8 cellular contexts compared by ENCODE assay signal in the genomic region with DNA sequence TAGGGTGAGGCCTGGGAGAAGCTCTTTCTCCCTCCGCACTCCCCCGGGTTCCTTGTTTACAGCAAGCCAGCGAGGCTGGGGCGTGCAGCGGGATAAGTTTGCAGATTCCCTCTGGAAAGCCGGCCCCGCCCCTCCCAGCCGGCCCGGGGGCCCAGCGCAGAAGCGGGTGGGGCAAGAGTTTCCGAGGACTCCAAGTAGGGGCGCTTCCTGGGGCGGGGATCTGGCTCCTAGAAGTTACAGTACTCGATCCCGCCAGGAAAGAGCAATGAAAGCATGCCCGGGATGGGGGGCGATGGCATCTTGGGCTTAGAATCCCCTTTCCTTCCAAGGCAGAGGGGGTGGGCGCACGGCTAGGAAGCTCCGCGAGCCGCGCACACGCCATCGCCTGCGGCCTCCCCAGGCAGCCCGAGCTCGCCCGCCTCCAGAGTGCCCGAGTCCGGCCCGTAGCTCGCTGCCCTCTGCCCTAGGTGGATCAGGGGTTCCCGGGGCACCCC. TPM values are rescaled to one million over a fixed set of nuclear protein-coding genes. Genes with fewer than 3 reads are reported as not detected.
A peak's percentile ranks its signal among the peaks of the same experiment; 100 is the strongest.
DNase-seq lines count a peak whose midpoint lies in the region; ATAC-seq and TF ChIP-seq lines count a peak whose summit lies in the region.

No MANE protein-coding gene starts in this region.

- no peaks in the 10 kb centered on the region for H3K4me1 ChIP-seq in cardiac muscle cell (ENCODE audit: low read depth)
- H3K4me1 ChIP-seq in ovary (ENCODE audit: insufficient read depth), result peaks cover 24% of the 10 kb centered on the region

- no peaks in the 10 kb centered on the region for H3K9me3 Mint-ChIP-seq in activated CD4-positive, alpha-beta T cell treated with anti-CD3 and anti-CD28 coated beads, Interleukin-2, amount 10 ng/mL, durations not matched to agents 24 days and 14 days
- no peaks in the 10 kb centered on the region for H3K9me3 Mint-ChIP-seq in activated naive CD4-positive, alpha-beta T cell treated with anti-CD3 and anti-CD28 coated beads, Interleukin-2, amount 50 U/mL, for 72 hours

- DNase-seq in activated CD4-positive, alpha-beta T cell treated with anti-CD3 and anti-CD28 coated beads, Interleukin-2, amount 10 ng/mL, durations not matched to agents 24 days and 14 days, result peak; percentile 60
- DNase-seq in activated CD4-positive, alpha-beta T cell treated with anti-CD3 and anti-CD28 coated beads, Interleukin-2, amount 50 U/mL, for 4 hours, result no peak
- DNase-seq in HT1080 (ENCODE audit: low read depth), result peak; percentile 23
- DNase-seq in activated naive CD4-positive, alpha-beta T cell treated with anti-CD3 and anti-CD28 coated beads, Interleukin-2, amount 50 U/mL, for 72 hours (ENCODE audit: low spot score in 2 of 2), result no peak
- DNase-seq in cardiac muscle cell (ENCODE audit: low read depth in 1 of 2, low spot score in 1 of 2), result peak; percentile 61 to 65
- DNase-seq in ovary, result peak; percentile 85 to 91 (median 87)
- no peak for DNase-seq in NOMO-1 (lab: John Stamatoyannopoulos, UW; ENCODE audit: unreplicated experiment in 2 of 2)

- TF ChIP-seq CTCF in cardiac muscle cell (IDR thresholded peaks at IDR 0.05; ENCODE audit: low read depth, low read length) (no peak), ovary (IDR thresholded peaks at IDR 0.05) (no peak)

- H3K9me3 ChIP-seq in cardiac muscle cell (ENCODE audit: low read depth) (no peaks in the 10 kb centered on the region), ovary (no peaks in the 10 kb centered on the region)

- H3K27ac ChIP-seq in cardiac muscle cell (peak overlapping the region; percentile 95), ovary (peak overlapping the region; percentile 83)

- WGBS in ovary, 3 donors, result 0 to 1% (median 0%) methylated on average over 31 to 35 of the region's 35 CpGs

- TF ChIP-seq POLR2A in ovary (IDR thresholded peaks at IDR 0.05), result no peak

- H3K36me3 ChIP-seq in cardiac muscle cell (no peaks in the 10 kb centered on the region), ovary (no peaks in the 10 kb centered on the region)

- peak overlapping the region; percentile 82 for H3K4me3 Mint-ChIP-seq in activated CD4-positive, alpha-beta T cell treated with anti-CD3 and anti-CD28 coated beads, Interleukin-2, amount 10 ng/mL, durations not matched to agents 24 days and 14 days

- H3K4me3 ChIP-seq in cardiac muscle cell (peak overlapping the region; percentile 53), ovary (peak overlapping the region; percentile 87)

- intact Hi-C loops in activated CD4-positive, alpha-beta T cell treated with anti-CD3 and anti-CD28 coated beads, Interleukin-2, amount 10 ng/mL, durations not matched to agents 24 days and 14 days (cut with micrococcal nuclease), result no loop called here
- intact Hi-C loops in ovary (cut with DNase I), result no loop called here

- H3K27me3 Mint-ChIP-seq in activated CD4-positive, alpha-beta T cell treated with anti-CD3 and anti-CD28 coated beads, Interleukin-2, amount 10 ng/mL, durations not matched to agents 24 days and 14 days, result peaks cover 2% of the 10 kb centered on the region

- H3K27ac Mint-ChIP-seq in activated CD4-positive, alpha-beta T cell treated with anti-CD3 and anti-CD28 coated beads, Interleukin-2, amount 10 ng/mL, durations not matched to agents 24 days and 14 days, result peak overlapping the region; percentile 72
- H3K27ac Mint-ChIP-seq in activated naive CD4-positive, alpha-beta T cell treated with anti-CD3 and anti-CD28 coated beads, Interleukin-2, amount 50 U/mL, for 72 hours, result peak overlapping the region in 1 of 2 donors; percentile 88

- H3K4me1 Mint-ChIP-seq in activated CD4-positive, alpha-beta T cell treated with anti-CD3 and anti-CD28 coated beads, Interleukin-2, amount 10 ng/mL, durations not matched to agents 24 days and 14 days, result peaks cover 16% of the 10 kb centered on the region

- ATAC-seq in activated naive CD4-positive, alpha-beta T cell treated with anti-CD3 and anti-CD28 coated beads, Interleukin-2, amount 50 U/mL, for 72 hours, result peak; percentile 29 to 48
- no peak for ATAC-seq in HG03025 (IDR thresholded peaks at IDR 0.05; ENCODE audit: low FRiP score, unreplicated experiment)

- H3K27me3 ChIP-seq in cardiac muscle cell, result no peaks in the 10 kb centered on the region
- H3K27me3 ChIP-seq in ovary, result no peaks in the 10 kb centered on the region

- no peaks in the 10 kb centered on the region for H3K36me3 Mint-ChIP-seq in activated CD4-positive, alpha-beta T cell treated with anti-CD3 and anti-CD28 coated beads, Interleukin-2, amount 10 ng/mL, durations not matched to agents 24 days and 14 days (ENCODE audit: low read depth)
- no peaks in the 10 kb centered on the region for H3K36me3 Mint-ChIP-seq in activated naive CD4-positive, alpha-beta T cell treated with anti-CD3 and anti-CD28 coated beads, Interleukin-2, amount 50 U/mL, for 72 hours

- no peak for TF ChIP-seq EP300 in ovary (IDR thresholded peaks at IDR 0.05)

RNA-seq across cellular contexts. Expression of gene TST, which starts 0.4 kb away (rescaled TPM):
- 5.2 and 5.8 TPM in 2 replicates for total RNA-seq in activated CD4-positive, alpha-beta T cell treated with anti-CD3 and anti-CD28 coated beads, Interleukin-2, amount 10 ng/mL, durations not matched to agents 24 days and 14 days
- 15.9 and 21.3 TPM in 2 replicates for total RNA-seq in HT1080 (2014; rRNA removed; shearing (Covaris generic))
- polyA plus RNA-seq in HT1080 (2015; cell fraction: cytosol; rRNA removed), result 13.0 and 15.3 TPM in 2 replicates
- 9.8 and 9.9 TPM in 2 replicates for polyA plus RNA-seq in HT1080 (2015; cell fraction: nucleus; rRNA removed)
- 1 to 10 TPM; 5.1 to 5.3 TPM for total RNA-seq in activated naive CD4-positive, alpha-beta T cell treated with anti-CD3 and anti-CD28 coated beads, Interleukin-2, amount 50 U/mL, for 72 hours
- total RNA-seq in cardiac muscle cell, result 63.8 and 78.0 TPM in 2 replicates
- 34.8 and 36.2 TPM in 2 replicates for polyA plus RNA-seq in cardiac muscle cell
- 10 to 100 TPM; 25.9 to 59.9 (median 42.4) TPM for total RNA-seq in ovary
- polyA plus RNA-seq in ovary, result 10 to 100 TPM in 1 of 2 donors, 1 to 10 TPM in 1; 6.4 to 55.7 TPM

RNA-seq across cellular contexts. Expression of gene MPST, which starts 0.7 kb away (rescaled TPM):
- 21.0 and 21.1 TPM in 2 replicates for total RNA-seq in activated CD4-positive, alpha-beta T cell treated with anti-CD3 and anti-CD28 coated beads, Interleukin-2, amount 10 ng/mL, durations not matched to agents 24 days and 14 days
- total RNA-seq in HT1080 (2014; rRNA removed; shearing (Covaris generic)), result 127 and 145 TPM in 2 replicates
- polyA plus RNA-seq in HT1080 (2015; cell fraction: cytosol; rRNA removed), result 61.3 and 70.5 TPM in 2 replicates
- 35.9 TPM in 2 replicates for polyA plus RNA-seq in HT1080 (2015; cell fraction: nucleus; rRNA removed)
- 10 to 100 TPM; 20.9 to 23.2 TPM for total RNA-seq in activated naive CD4-positive, alpha-beta T cell treated with anti-CD3 and anti-CD28 coated beads, Interleukin-2, amount 50 U/mL, for 72 hours
- total RNA-seq in cardiac muscle cell (152 and 155 TPM in 2 replicates), ovary (100 to 1,000 TPM in 3 of 7 donors, 10 to 100 TPM in 4; 67.7 to 178 (median 91.6) TPM)
- polyA plus RNA-seq in cardiac muscle cell (86.0 and 135 TPM in 2 replicates), ovary (100 to 1,000 TPM in 1 of 2 donors, 1 to 10 TPM in 1; 5.4 to 163 TPM)

RNA-seq across cellular contexts. Expression of gene KCTD17, which starts 32.7 kb away (rescaled TPM):
- 63.2 and 66.5 TPM in 2 replicates for total RNA-seq in activated CD4-positive, alpha-beta T cell treated with anti-CD3 and anti-CD28 coated beads, Interleukin-2, amount 10 ng/mL, durations not matched to agents 24 days and 14 days
- total RNA-seq in HT1080 (2014; rRNA removed; shearing (Covaris generic)), result 32.3 and 36.4 TPM in 2 replicates
- polyA plus RNA-seq in HT1080 (2015; cell fraction: cytosol; rRNA removed), result 27.3 and 29.8 TPM in 2 replicates
- 28.9 and 31.2 TPM in 2 replicates for polyA plus RNA-seq in HT1080 (2015; cell fraction: nucleus; rRNA removed)
- 10 to 100 TPM; 20.0 to 35.7 TPM for total RNA-seq in activated naive CD4-positive, alpha-beta T cell treated with anti-CD3 and anti-CD28 coated beads, Interleukin-2, amount 50 U/mL, for 72 hours
- 38.4 and 39.1 TPM in 2 replicates for total RNA-seq in cardiac muscle cell
- polyA plus RNA-seq in cardiac muscle cell, result 49.5 and 54.0 TPM in 2 replicates
- total RNA-seq in ovary, result 10 to 100 TPM; 15.9 to 34.7 (median 28.7) TPM
- 10 to 100 TPM in 1 of 2 donors, 1 to 10 TPM in 1; 4.5 to 25.0 TPM for polyA plus RNA-seq in ovary

Comparison
In these comparisons a context has a peak if more than half of its experiments do, and no peak if none do; other contexts are left out.
1. DNase-seq: peak in activated CD4-positive, alpha-beta T cell treated with anti-CD3 and anti-CD28 coated beads, Interleukin-2, amount 10 ng/mL, durations not matched to agents 24 days and 14 days (single experiment), HT1080 (single experiment), cardiac muscle cell (2 of 2) and ovary (5 of 5); none in activated CD4-positive, alpha-beta T cell treated with anti-CD3 and anti-CD28 coated beads, Interleukin-2, amount 50 U/mL, for 4 hours (0 of 2), activated naive CD4-positive, alpha-beta T cell treated with anti-CD3 and anti-CD28 coated beads, Interleukin-2, amount 50 U/mL, for 72 hours (0 of 2) and NOMO-1 (0 of 2).